ENCODE assay signal across 10 cellular contexts in genomic region chr3:173932624-173933023, GRCh38.
DNase-seq lines count a peak whose midpoint lies in the region; ATAC-seq and TF ChIP-seq lines count a peak whose summit lies in the region.
"Had no signal": no experiment of that assay in that cellular context is flagged by ENCODE, and none has a peak within 500 bp of the region (broad histone marks: within the 10 kb centered on the region; RNA-seq: fewer than 3 reads in every experiment).

No MANE protein-coding gene starts in this region.

- CTCF ChIA-PET in PC-3 (lab: Charles Lee): no interaction called here
- CTCF ChIA-PET in GM10248 (lab: Yijun Ruan, JAX): interaction anchor here (1.2 to 1.4 kb wide), 4 partner anchors 12 to 80 kb away, joined by 3 read pairs; no protein-coding TSS in a partner anchor

- H3K9me3 ChIP-seq in PC-3 (ENCODE audit: low read length) (no peaks in the 10 kb centered on the region), WERI-Rb-1 (ENCODE audit: severe bottlenecking) (no peaks in the 10 kb centered on the region)
- H3K9me3 ChIP-seq: pancreas had no signal

- POLR2A ChIA-PET in PC-3 (lab: Charles Lee; ENCODE audit: unreplicated experiment) (no interaction called here), GM10248 (lab: Yijun Ruan, JAX) (no interaction called here)

- H3K4me2 ChIP-seq in PC-3 (ENCODE audit: low read length): no peak overlapping the region

- no peaks in the 10 kb centered on the region for H4K20me1 ChIP-seq in PC-3 (ENCODE audit: low read length)

- H3K4me1 ChIP-seq in PC-3 (ENCODE audit: insufficient read depth, low read length): no peaks in the 10 kb centered on the region
- H3K4me1 ChIP-seq: pancreas had no signal

- no peaks in the 10 kb centered on the region for H3K79me2 ChIP-seq in PC-3 (ENCODE audit: low read length)

- no peaks in the 10 kb centered on the region for H3F3A ChIP-seq in PC-3 (ENCODE audit: low read length, unreplicated experiment)

- ATAC-seq in HG02852 (IDR thresholded peaks at IDR 0.05; ENCODE audit: unreplicated experiment) (peak; percentile 76), PC-3 (peak; percentile 93), GM21528 (IDR thresholded peaks at IDR 0.05; ENCODE audit: low FRiP score, unreplicated experiment) (no peak)

- no peak overlapping the region for H3K9ac ChIP-seq in PC-3 (ENCODE audit: low read length)

- intact Hi-C loops in PC-3 (cut with micrococcal nuclease): no loop called here
- intact Hi-C loops in cardiac septum (cut with DNase I): no loop called here

- no peak overlapping the region for H3K4me3 ChIP-seq in PC-3 (ENCODE audit: low read length)
- no peak overlapping the region for H3K4me3 ChIP-seq in WERI-Rb-1 (ENCODE audit: low read depth, low read length)
- H3K4me3 ChIP-seq: pancreas had no signal

- H3K27me3 ChIP-seq in PC-3 (ENCODE audit: low read length) (no peaks in the 10 kb centered on the region), WERI-Rb-1 (ENCODE audit: insufficient read depth, low read depth, severe bottlenecking) (no peaks in the 10 kb centered on the region)
- H3K27me3 ChIP-seq: pancreas had no signal

- no peak for TF ChIP-seq CTCF in PC-3 (conservative IDR thresholded peaks at IDR 0.05; ENCODE audit: low read depth, low read length)
- TF ChIP-seq CTCF in WERI-Rb-1 (IDR thresholded peaks at IDR 0.05; ENCODE audit: low read depth, low read length): no peak
- TF ChIP-seq CTCF in GM10248 (IDR thresholded peaks at IDR 0.05; ENCODE audit: control extremely low read depth, extremely low read depth, low read depth, missing control alignments): no peak

- DNase-seq in DMS79 treated with DMSO at 0.1 percent for 48 hours (lab: John Stamatoyannopoulos, UW) (peak; percentile 72), PC-3 (peak; percentile 34), hepatic stellate cell (ENCODE audit: low spot score) (peak; percentile 7), WERI-Rb-1 (no peak), GM10248 (ENCODE audit: extremely low spot score) (no peak), cardiac septum (ENCODE audit: low spot score) (no peak)
- DNase-seq: activated B cell treated with CpG ODN at 0.5 μM for 24 hours, pancreas had no signal

- BruUV-seq in PC-3 (replicated peaks; lab: Mats Ljungman, UMichigan): no TSS peak

- no peak overlapping the region for H3K27ac ChIP-seq in PC-3 (ENCODE audit: low read length)
- H3K27ac ChIP-seq in WERI-Rb-1: no peak overlapping the region
- H3K27ac ChIP-seq: pancreas had no signal

- 0 out of 2 replicates have a peak, but pooled peaks cover 3% of the 10 kb centered on the region for H3K9me2 ChIP-seq in PC-3 (replicated peaks; ENCODE audit: low read length)

- no peaks in the 10 kb centered on the region for H3K36me3 ChIP-seq in PC-3 (ENCODE audit: low read depth, low read length)
- no peaks in the 10 kb centered on the region for H3K36me3 ChIP-seq in WERI-Rb-1
- H3K36me3 ChIP-seq: pancreas had no signal

- H2AFZ ChIP-seq in PC-3 (ENCODE audit: low read length): no peak overlapping the region

Comparison
In these comparisons a context has a peak if more than half of its experiments do, and no peak if none do; other contexts are left out.
1. DNase-seq: peak in DMS79 treated with DMSO at 0.1 percent for 48 hours (single experiment), PC-3 (single experiment) and hepatic stellate cell (single experiment); none in WERI-Rb-1 (single experiment), GM10248 (single experiment) and cardiac septum (single experiment).